ENCODE assay signal across 1 cellular context in genomic region chr4:829291-829690, GRCh38.
TF ChIP-seq lines count a peak whose summit lies in the region.

No MANE protein-coding gene starts in this region.

TF ChIP-seq in A549, 52 proteins besides CTCF, POLR2A, EP300 and RAD21 (continued from another document):
- no peak for TF ChIP-seq HMGXB4 (CRISPR knock-in tag; IDR thresholded peaks at IDR 0.05; ENCODE audit: borderline replicate concordance)
- TF ChIP-seq TFCP2L1 (CRISPR knock-in tag; IDR thresholded peaks at IDR 0.05), result no peak
- no peak for TF ChIP-seq ELK1 (IDR thresholded peaks at IDR 0.05; ENCODE audit: low read depth, low read length)
- TF ChIP-seq BCL3 (IDR thresholded peaks at IDR 0.05), result no peak
- TF ChIP-seq NPAS2 (CRISPR knock-in tag; IDR thresholded peaks at IDR 0.05; ENCODE audit: borderline replicate concordance), result no peak
- TF ChIP-seq EHF (CRISPR knock-in tag; IDR thresholded peaks at IDR 0.05), result no peak
- TF ChIP-seq PHF8 (IDR thresholded peaks at IDR 0.05; ENCODE audit: borderline replicate concordance, low read depth), result no peak
- TF ChIP-seq RNF2 (IDR thresholded peaks at IDR 0.05; ENCODE audit: borderline replicate concordance, low read depth), result no peak
